Comparison of ENCODE assay signal across 8 cellular contexts in the genomic region with DNA sequence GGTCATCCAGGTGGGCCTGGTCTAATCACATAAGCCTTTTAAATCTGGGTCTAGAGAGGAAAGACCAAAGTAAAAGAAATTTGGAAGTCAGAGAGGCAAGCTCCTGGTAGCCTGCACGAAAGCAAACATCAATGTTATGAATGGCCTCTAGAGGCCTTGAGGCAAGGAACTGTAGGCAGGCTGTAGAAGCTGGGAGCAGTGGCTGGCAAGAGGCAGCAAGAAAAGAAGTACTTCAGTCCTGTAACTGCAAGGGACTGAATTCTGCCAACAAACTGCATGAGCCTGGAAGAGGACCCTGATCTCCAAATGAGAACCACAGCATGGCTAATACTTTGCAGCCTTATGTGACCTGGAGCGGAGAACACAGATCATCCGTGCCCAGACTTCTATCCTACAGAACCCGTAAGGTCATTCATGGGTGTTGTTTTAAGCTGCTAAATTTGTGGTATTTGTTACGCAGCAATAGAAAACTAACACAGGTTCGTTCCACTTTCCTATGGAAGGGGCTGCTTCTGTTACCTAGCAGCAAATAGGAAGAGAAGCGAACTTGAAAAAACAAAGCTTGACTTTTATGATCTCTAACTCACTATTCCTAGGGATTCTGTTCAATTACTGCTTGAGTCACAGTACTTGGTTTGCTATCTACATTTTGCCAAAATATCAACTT. TPM values are rescaled to one million over a fixed set of nuclear protein-coding genes. Genes with fewer than 3 reads are reported as not detected.
DNase-seq lines count a peak whose midpoint lies in the region; ATAC-seq and TF ChIP-seq lines count a peak whose summit lies in the region.

No MANE protein-coding gene starts in this region.

- H3K4me1 ChIP-seq in iPS-20b (ENCODE audit: insufficient read depth, low read length) (0 out of 2 replicates have a peak, but pooled peaks cover 6% of the 10 kb centered on the region), testis (peaks cover 20% of the 10 kb centered on the region)

- H3K4me1 Mint-ChIP-seq in activated T-cell treated with anti-CD3 and anti-CD28 coated beads, Interleukin-2, amount 50 U/mL, for 24 hours (ENCODE audit: low read depth), result peaks cover 60% of the 10 kb centered on the region
- H3K4me1 Mint-ChIP-seq in activated CD4-positive, alpha-beta memory T cell treated with anti-CD3 and anti-CD28 coated beads for 36 hours (ENCODE audit: low read depth), result peaks cover 44% of the 10 kb centered on the region

- intact Hi-C loops in activated CD4-positive, alpha-beta memory T cell treated with anti-CD3 and anti-CD28 coated beads for 36 hours (cut with micrococcal nuclease), result loop anchor here (1.0 to 10.0 kb wide), 5 partner anchors 8 to 371 kb away; partner anchors contain the start of genes CHMP3 and PTCD3
- intact Hi-C loops in testis (cut with DNase I; ENCODE audit: low total_unique reads), result no loop called here

- H3K9me3 Mint-ChIP-seq in activated T-cell treated with anti-CD3 and anti-CD28 coated beads, Interleukin-2, amount 50 U/mL, for 24 hours, result no peaks in the 10 kb centered on the region
- H3K9me3 Mint-ChIP-seq in activated CD4-positive, alpha-beta memory T cell treated with anti-CD3 and anti-CD28 coated beads for 36 hours, result no peaks in the 10 kb centered on the region

- no peaks in the 10 kb centered on the region for H3K27me3 ChIP-seq in iPS-20b (ENCODE audit: insufficient read depth, low read length)
- H3K27me3 ChIP-seq in testis, result no peaks in the 10 kb centered on the region

- WGBS in testis, 2 donors, result 34 to 47% methylated on average over 7 of the region's 7 CpGs

- TF ChIP-seq POLR2A in testis (IDR thresholded peaks at IDR 0.05), result no peak

- peak overlapping the region; percentile 97 for H3K27ac Mint-ChIP-seq in activated T-cell treated with anti-CD3 and anti-CD28 coated beads, Interleukin-2, amount 50 U/mL, for 24 hours
- peak overlapping the region; percentile 88 for H3K27ac Mint-ChIP-seq in activated CD4-positive, alpha-beta memory T cell treated with anti-CD3 and anti-CD28 coated beads for 36 hours

- CTCF ChIA-PET in activated CD4-positive, alpha-beta memory T cell treated with anti-CD3 and anti-CD28 coated beads for 36 hours (lab: Charles Lee), result interaction anchor here (0.6 to 1.7 kb wide), 4 partner anchors 8 to 106 kb away, joined by 3 to 4 read pairs (median 4); no protein-coding TSS in a partner anchor

- POLR2A ChIA-PET in activated CD4-positive, alpha-beta memory T cell treated with anti-CD3 and anti-CD28 coated beads for 36 hours (lab: Charles Lee), result interaction anchor here (0.7 to 1.6 kb wide), 4 partner anchors 88 to 866 kb away, joined by 3 to 7 read pairs (median 5); partner anchors contain the start of genes KDM3A, POLR1A, PTCD3 and TGOLN2

- H3K4me3 ChIP-seq in iPS-20b (ENCODE audit: low read length), result peak overlapping the region; percentile 82
- peak overlapping the region; percentile 73 to 96 for H3K4me3 ChIP-seq in testis

- H3K9me3 ChIP-seq in iPS-20b (ENCODE audit: insufficient read depth, low read depth, low read length) (no peaks in the 10 kb centered on the region), testis (no peaks in the 10 kb centered on the region)

- peaks cover 61% of the 10 kb centered on the region for H3K36me3 Mint-ChIP-seq in activated T-cell treated with anti-CD3 and anti-CD28 coated beads, Interleukin-2, amount 50 U/mL, for 24 hours (ENCODE audit: low read depth)
- peaks cover 17% of the 10 kb centered on the region for H3K36me3 Mint-ChIP-seq in activated CD4-positive, alpha-beta memory T cell treated with anti-CD3 and anti-CD28 coated beads for 36 hours

- no peak for TF ChIP-seq CTCF in testis (IDR thresholded peaks at IDR 0.05)

- H3K27ac ChIP-seq in iPS-20b (ENCODE audit: low read length) (no peak overlapping the region), testis (peak overlapping the region; percentile 94 to 96)

- DNase-seq in activated T-cell treated with anti-CD3 and anti-CD28 coated beads, Interleukin-2, amount 50 U/mL, for 24 hours, result no peak
- DNase-seq in activated T-cell treated with anti-CD3 and anti-CD28 coated beads, Interleukin-2, amount 50 U/mL, for 1 hour, result no peak
- DNase-seq in activated CD4-positive, alpha-beta memory T cell treated with anti-CD3 and anti-CD28 coated beads for 36 hours, result no peak
- no peak for DNase-seq in testis
- no peak for DNase-seq in foreskin melanocyte
- no peak for DNase-seq in HK-2 (ENCODE audit: unreplicated experiment)

- H3K27me3 Mint-ChIP-seq in activated T-cell treated with anti-CD3 and anti-CD28 coated beads, Interleukin-2, amount 50 U/mL, for 24 hours, result no peaks in the 10 kb centered on the region
- no peaks in the 10 kb centered on the region for H3K27me3 Mint-ChIP-seq in activated CD4-positive, alpha-beta memory T cell treated with anti-CD3 and anti-CD28 coated beads for 36 hours

- H3K9ac ChIP-seq in iPS-20b (ENCODE audit: low read depth, low read length), result peak overlapping the region; percentile 89; the same call in 1 of the 2 replicates

- H3K36me3 ChIP-seq in iPS-20b (ENCODE audit: insufficient read depth, low read depth, low read length) (peaks cover 23% of the 10 kb centered on the region), testis (ENCODE audit: low read depth, missing control alignments) (no peaks in the 10 kb centered on the region)

- no peak for ATAC-seq in GM19351 (IDR thresholded peaks at IDR 0.05; ENCODE audit: unreplicated experiment)

- H3K4me3 Mint-ChIP-seq in activated T-cell treated with anti-CD3 and anti-CD28 coated beads, Interleukin-2, amount 50 U/mL, for 24 hours, result peak overlapping the region; percentile 91
- H3K4me3 Mint-ChIP-seq in activated CD4-positive, alpha-beta memory T cell treated with anti-CD3 and anti-CD28 coated beads for 36 hours, result peak overlapping the region; percentile 91

RNA-seq across cellular contexts. Expression of gene IMMT, which starts 1.2 kb away (rescaled TPM):
- total RNA-seq in activated CD4-positive, alpha-beta memory T cell treated with anti-CD3 and anti-CD28 coated beads for 36 hours, result 100 to 1,000 TPM; 170 to 172 TPM
- total RNA-seq in testis, result 10 to 100 TPM; 80.6 to 87.6 TPM
- polyA plus RNA-seq in testis (ENCODE audit: insufficient read depth, low read depth, low replicate concordance), result 99.8 TPM

RNA-seq across cellular contexts. Expression of gene MRPL35, which starts 5.2 kb away (rescaled TPM):
- total RNA-seq in activated CD4-positive, alpha-beta memory T cell treated with anti-CD3 and anti-CD28 coated beads for 36 hours, result 10 to 100 TPM; 68.6 to 72.4 TPM
- total RNA-seq in testis, result 10 to 100 TPM; 25.6 to 28.9 TPM
- 38.3 TPM for polyA plus RNA-seq in testis (ENCODE audit: insufficient read depth, low read depth, low replicate concordance)
